Comparison of ENCODE assay signal across 1 cellular context in the genomic region with DNA sequence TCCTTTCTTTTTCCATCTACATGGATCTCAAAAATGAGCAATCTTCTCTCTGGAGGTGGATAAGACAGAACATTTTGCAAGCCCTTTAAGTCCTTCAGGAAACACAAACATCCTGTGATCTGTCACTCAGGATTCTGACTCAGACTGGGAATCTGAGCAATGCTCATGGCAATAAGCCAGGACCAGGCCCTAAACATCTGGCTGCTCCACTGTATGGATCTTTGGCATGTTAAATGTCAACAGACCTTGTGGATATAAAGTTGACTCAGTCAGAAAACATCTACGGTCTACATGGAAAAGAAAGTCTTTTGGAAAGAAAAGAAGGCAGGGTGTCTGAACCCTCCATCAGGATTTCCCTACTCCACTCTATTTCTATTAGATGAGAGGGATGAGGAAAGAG.
TF ChIP-seq lines count a peak whose summit lies in the region.

No MANE protein-coding gene starts in this region.

TF ChIP-seq in HepG2, 621 proteins besides CTCF, POLR2A, EP300 and RAD21 (continued from another document and continues in another):
- 0 out of 2 replicates have a peak, but pooled peaks have one; percentile 30 for TF ChIP-seq SPEN (CRISPR knock-in tag; IDR thresholded peaks at IDR 0.05; ENCODE audit: low read depth)
- TF ChIP-seq PPARG (CRISPR knock-in tag; conservative IDR thresholded peaks at IDR 0.05), result peak; percentile 79
- 0 out of 2 replicates have a peak, but pooled peaks have one; percentile 23 for TF ChIP-seq ZNF205 (CRISPR knock-in tag; IDR thresholded peaks at IDR 0.05)
- TF ChIP-seq DNMT3B (CRISPR knock-in tag; conservative IDR thresholded peaks at IDR 0.05), result peak; percentile 71; the same call in 1 of the 2 replicates
- peak; percentile 51; the same call in 1 of the 2 replicates for TF ChIP-seq SP5 (CRISPR knock-in tag; IDR thresholded peaks at IDR 0.05; ENCODE audit: borderline replicate concordance, low read depth)
- peak; percentile 62; the same call in 1 of the 2 replicates for TF ChIP-seq GFI1 (CRISPR knock-in tag; IDR thresholded peaks at IDR 0.05; ENCODE audit: borderline replicate concordance)
- peak; percentile 53 for TF ChIP-seq CREM (IDR thresholded peaks at IDR 0.05)
- TF ChIP-seq CREM (CRISPR knock-in tag; IDR thresholded peaks at IDR 0.05), result no peak
- peak; percentile 60; the same call in 1 of the 2 replicates for TF ChIP-seq DPF2 (CRISPR knock-in tag; IDR thresholded peaks at IDR 0.05; ENCODE audit: borderline replicate concordance, low read depth)
- TF ChIP-seq HDAC2 (CRISPR knock-in tag; IDR thresholded peaks at IDR 0.05), result peak; percentile 66; the same call in 1 of the 2 replicates
- TF ChIP-seq BCL6 (CRISPR knock-in tag; IDR thresholded peaks at IDR 0.05), result peak; percentile 97
- TF ChIP-seq, protein P1, sequence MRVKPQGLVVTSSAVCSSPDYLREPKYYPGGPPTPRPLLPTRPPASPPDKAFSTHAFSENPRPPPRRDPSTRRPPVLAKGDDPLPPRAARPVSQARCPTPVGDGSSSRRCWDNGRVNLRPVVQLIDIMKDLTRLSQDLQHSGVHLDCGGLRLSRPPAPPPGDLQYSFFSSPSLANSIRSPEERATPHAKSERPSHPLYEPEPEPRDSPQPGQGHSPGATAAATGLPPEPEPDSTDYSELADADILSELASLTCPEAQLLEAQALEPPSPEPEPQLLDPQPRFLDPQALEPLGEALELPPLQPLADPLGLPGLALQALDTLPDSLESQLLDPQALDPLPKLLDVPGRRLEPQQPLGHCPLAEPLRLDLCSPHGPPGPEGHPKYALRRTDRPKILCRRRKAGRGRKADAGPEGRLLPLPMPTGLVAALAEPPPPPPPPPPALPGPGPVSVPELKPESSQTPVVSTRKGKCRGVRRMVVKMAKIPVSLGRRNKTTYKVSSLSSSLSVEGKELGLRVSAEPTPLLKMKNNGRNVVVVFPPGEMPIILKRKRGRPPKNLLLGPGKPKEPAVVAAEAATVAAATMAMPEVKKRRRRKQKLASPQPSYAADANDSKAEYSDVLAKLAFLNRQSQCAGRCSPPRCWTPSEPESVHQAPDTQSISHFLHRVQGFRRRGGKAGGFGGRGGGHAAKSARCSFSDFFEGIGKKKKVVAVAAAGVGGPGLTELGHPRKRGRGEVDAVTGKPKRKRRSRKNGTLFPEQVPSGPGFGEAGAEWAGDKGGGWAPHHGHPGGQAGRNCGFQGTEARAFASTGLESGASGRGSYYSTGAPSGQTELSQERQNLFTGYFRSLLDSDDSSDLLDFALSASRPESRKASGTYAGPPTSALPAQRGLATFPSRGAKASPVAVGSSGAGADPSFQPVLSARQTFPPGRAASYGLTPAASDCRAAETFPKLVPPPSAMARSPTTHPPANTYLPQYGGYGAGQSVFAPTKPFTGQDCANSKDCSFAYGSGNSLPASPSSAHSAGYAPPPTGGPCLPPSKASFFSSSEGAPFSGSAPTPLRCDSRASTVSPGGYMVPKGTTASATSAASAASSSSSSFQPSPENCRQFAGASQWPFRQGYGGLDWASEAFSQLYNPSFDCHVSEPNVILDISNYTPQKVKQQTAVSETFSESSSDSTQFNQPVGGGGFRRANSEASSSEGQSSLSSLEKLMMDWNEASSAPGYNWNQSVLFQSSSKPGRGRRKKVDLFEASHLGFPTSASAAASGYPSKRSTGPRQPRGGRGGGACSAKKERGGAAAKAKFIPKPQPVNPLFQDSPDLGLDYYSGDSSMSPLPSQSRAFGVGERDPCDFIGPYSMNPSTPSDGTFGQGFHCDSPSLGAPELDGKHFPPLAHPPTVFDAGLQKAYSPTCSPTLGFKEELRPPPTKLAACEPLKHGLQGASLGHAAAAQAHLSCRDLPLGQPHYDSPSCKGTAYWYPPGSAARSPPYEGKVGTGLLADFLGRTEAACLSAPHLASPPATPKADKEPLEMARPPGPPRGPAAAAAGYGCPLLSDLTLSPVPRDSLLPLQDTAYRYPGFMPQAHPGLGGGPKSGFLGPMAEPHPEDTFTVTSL (CRISPR knock-in tag; IDR thresholded peaks at IDR 0.05; ENCODE audit: borderline replicate concordance), result peak; percentile 86; the same call in 1 of the 2 replicates
- TF ChIP-seq GATAD2A (CRISPR knock-in tag; IDR thresholded peaks at IDR 0.05), result peak; percentile 93
- no peak for TF ChIP-seq HNF4G (IDR thresholded peaks at IDR 0.05; ENCODE audit: borderline replicate concordance, low read depth, low read length)
- TF ChIP-seq HNF4G (CRISPR knock-in tag; IDR thresholded peaks at IDR 0.05; ENCODE audit: borderline replicate concordance, low read depth), result no peak
- no peak; the same call in 1 of the 2 replicates for TF ChIP-seq SOX13 (IDR thresholded peaks at IDR 0.05)
- TF ChIP-seq SOX13 (CRISPR knock-in tag; conservative IDR thresholded peaks at IDR 0.05 in 1 of 2, IDR thresholded peaks at IDR 0.05 in 1 of 2), result peak in 1 of 2 experiments; percentile 84; a peak in 1 of 4 replicates
- peak; percentile 82 for TF ChIP-seq SAP130 (CRISPR knock-in tag; IDR thresholded peaks at IDR 0.05; ENCODE audit: low read depth)
- no peak for TF ChIP-seq NFRKB (IDR thresholded peaks at IDR 0.05)
- peak; percentile 61; the same call in 1 of the 2 replicates for TF ChIP-seq CEBPG (CRISPR knock-in tag; IDR thresholded peaks at IDR 0.05)
- peak; percentile 34; the same call in 1 of the 2 replicates for TF ChIP-seq ISL2 (CRISPR knock-in tag; IDR thresholded peaks at IDR 0.05)
- TF ChIP-seq, protein P2, sequence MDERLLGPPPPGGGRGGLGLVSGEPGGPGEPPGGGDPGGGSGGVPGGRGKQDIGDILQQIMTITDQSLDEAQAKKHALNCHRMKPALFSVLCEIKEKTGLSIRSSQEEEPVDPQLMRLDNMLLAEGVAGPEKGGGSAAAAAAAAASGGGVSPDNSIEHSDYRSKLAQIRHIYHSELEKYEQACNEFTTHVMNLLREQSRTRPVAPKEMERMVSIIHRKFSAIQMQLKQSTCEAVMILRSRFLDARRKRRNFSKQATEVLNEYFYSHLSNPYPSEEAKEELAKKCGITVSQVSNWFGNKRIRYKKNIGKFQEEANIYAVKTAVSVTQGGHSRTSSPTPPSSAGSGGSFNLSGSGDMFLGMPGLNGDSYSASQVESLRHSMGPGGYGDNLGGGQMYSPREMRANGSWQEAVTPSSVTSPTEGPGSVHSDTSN (CRISPR knock-in tag; IDR thresholded peaks at IDR 0.05), result peak; percentile 85
- TF ChIP-seq, protein P3, sequence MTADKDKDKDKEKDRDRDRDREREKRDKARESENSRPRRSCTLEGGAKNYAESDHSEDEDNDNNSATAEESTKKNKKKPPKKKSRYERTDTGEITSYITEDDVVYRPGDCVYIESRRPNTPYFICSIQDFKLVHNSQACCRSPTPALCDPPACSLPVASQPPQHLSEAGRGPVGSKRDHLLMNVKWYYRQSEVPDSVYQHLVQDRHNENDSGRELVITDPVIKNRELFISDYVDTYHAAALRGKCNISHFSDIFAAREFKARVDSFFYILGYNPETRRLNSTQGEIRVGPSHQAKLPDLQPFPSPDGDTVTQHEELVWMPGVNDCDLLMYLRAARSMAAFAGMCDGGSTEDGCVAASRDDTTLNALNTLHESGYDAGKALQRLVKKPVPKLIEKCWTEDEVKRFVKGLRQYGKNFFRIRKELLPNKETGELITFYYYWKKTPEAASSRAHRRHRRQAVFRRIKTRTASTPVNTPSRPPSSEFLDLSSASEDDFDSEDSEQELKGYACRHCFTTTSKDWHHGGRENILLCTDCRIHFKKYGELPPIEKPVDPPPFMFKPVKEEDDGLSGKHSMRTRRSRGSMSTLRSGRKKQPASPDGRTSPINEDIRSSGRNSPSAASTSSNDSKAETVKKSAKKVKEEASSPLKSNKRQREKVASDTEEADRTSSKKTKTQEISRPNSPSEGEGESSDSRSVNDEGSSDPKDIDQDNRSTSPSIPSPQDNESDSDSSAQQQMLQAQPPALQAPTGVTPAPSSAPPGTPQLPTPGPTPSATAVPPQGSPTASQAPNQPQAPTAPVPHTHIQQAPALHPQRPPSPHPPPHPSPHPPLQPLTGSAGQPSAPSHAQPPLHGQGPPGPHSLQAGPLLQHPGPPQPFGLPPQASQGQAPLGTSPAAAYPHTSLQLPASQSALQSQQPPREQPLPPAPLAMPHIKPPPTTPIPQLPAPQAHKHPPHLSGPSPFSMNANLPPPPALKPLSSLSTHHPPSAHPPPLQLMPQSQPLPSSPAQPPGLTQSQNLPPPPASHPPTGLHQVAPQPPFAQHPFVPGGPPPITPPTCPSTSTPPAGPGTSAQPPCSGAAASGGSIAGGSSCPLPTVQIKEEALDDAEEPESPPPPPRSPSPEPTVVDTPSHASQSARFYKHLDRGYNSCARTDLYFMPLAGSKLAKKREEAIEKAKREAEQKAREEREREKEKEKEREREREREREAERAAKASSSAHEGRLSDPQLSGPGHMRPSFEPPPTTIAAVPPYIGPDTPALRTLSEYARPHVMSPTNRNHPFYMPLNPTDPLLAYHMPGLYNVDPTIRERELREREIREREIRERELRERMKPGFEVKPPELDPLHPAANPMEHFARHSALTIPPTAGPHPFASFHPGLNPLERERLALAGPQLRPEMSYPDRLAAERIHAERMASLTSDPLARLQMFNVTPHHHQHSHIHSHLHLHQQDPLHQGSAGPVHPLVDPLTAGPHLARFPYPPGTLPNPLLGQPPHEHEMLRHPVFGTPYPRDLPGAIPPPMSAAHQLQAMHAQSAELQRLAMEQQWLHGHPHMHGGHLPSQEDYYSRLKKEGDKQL (CRISPR knock-in tag; IDR thresholded peaks at IDR 0.05; ENCODE audit: low read depth), result peak; percentile 58; the same call in 1 of the 2 replicates
- peak; percentile 42; the same call in 1 of the 2 replicates for TF ChIP-seq ZBTB3 (CRISPR knock-in tag; IDR thresholded peaks at IDR 0.05; ENCODE audit: borderline replicate concordance, low read depth)
- peak; percentile 67 for TF ChIP-seq THAP11 (CRISPR knock-in tag; IDR thresholded peaks at IDR 0.05)
- TF ChIP-seq POGZ (CRISPR knock-in tag; IDR thresholded peaks at IDR 0.05), result 0 out of 2 replicates have a peak, but pooled peaks have one; percentile 42
- peak; percentile 68 for TF ChIP-seq HDAC1 (CRISPR knock-in tag; IDR thresholded peaks at IDR 0.05)
- TF ChIP-seq REL (CRISPR knock-in tag; conservative IDR thresholded peaks at IDR 0.05), result no peak
- no peak for TF ChIP-seq SOX6 (IDR thresholded peaks at IDR 0.05)
- TF ChIP-seq SOX6 (CRISPR knock-in tag; IDR thresholded peaks at IDR 0.05), result peak; percentile 81
- TF ChIP-seq MBD4 (IDR thresholded peaks at IDR 0.05; ENCODE audit: borderline replicate concordance, low read length), result 0 out of 2 replicates have a peak, but pooled peaks have one; percentile 36
- TF ChIP-seq, protein P4, sequence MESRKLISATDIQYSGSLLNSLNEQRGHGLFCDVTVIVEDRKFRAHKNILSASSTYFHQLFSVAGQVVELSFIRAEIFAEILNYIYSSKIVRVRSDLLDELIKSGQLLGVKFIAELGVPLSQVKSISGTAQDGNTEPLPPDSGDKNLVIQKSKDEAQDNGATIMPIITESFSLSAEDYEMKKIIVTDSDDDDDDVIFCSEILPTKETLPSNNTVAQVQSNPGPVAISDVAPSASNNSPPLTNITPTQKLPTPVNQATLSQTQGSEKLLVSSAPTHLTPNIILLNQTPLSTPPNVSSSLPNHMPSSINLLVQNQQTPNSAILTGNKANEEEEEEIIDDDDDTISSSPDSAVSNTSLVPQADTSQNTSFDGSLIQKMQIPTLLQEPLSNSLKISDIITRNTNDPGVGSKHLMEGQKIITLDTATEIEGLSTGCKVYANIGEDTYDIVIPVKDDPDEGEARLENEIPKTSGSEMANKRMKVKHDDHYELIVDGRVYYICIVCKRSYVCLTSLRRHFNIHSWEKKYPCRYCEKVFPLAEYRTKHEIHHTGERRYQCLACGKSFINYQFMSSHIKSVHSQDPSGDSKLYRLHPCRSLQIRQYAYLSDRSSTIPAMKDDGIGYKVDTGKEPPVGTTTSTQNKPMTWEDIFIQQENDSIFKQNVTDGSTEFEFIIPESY (CRISPR knock-in tag; IDR thresholded peaks at IDR 0.05), result peak; percentile 42
- TF ChIP-seq, protein P5, sequence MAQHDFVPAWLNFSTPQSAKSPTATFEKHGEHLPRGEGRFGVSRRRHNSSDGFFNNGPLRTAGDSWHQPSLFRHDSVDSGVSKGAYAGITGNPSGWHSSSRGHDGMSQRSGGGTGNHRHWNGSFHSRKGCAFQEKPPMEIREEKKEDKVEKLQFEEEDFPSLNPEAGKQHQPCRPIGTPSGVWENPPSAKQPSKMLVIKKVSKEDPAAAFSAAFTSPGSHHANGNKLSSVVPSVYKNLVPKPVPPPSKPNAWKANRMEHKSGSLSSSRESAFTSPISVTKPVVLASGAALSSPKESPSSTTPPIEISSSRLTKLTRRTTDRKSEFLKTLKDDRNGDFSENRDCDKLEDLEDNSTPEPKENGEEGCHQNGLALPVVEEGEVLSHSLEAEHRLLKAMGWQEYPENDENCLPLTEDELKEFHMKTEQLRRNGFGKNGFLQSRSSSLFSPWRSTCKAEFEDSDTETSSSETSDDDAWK (CRISPR knock-in tag; IDR thresholded peaks at IDR 0.05), result no peak
- TF ChIP-seq, protein P6, sequence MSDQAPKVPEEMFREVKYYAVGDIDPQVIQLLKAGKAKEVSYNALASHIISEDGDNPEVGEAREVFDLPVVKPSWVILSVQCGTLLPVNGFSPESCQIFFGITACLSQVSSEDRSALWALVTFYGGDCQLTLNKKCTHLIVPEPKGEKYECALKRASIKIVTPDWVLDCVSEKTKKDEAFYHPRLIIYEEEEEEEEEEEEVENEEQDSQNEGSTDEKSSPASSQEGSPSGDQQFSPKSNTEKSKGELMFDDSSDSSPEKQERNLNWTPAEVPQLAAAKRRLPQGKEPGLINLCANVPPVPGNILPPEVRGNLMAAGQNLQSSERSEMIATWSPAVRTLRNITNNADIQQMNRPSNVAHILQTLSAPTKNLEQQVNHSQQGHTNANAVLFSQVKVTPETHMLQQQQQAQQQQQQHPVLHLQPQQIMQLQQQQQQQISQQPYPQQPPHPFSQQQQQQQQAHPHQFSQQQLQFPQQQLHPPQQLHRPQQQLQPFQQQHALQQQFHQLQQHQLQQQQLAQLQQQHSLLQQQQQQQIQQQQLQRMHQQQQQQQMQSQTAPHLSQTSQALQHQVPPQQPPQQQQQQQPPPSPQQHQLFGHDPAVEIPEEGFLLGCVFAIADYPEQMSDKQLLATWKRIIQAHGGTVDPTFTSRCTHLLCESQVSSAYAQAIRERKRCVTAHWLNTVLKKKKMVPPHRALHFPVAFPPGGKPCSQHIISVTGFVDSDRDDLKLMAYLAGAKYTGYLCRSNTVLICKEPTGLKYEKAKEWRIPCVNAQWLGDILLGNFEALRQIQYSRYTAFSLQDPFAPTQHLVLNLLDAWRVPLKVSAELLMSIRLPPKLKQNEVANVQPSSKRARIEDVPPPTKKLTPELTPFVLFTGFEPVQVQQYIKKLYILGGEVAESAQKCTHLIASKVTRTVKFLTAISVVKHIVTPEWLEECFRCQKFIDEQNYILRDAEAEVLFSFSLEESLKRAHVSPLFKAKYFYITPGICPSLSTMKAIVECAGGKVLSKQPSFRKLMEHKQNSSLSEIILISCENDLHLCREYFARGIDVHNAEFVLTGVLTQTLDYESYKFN (CRISPR knock-in tag; conservative IDR thresholded peaks at IDR 0.05), result peak; percentile 78
- peak; percentile 61; the same call in 1 of the 2 replicates for TF ChIP-seq ZFP1 (CRISPR knock-in tag; IDR thresholded peaks at IDR 0.05)
- no peak for TF ChIP-seq SUZ12 (IDR thresholded peaks at IDR 0.05; ENCODE audit: low read depth, low read length)
- TF ChIP-seq, protein P7, sequence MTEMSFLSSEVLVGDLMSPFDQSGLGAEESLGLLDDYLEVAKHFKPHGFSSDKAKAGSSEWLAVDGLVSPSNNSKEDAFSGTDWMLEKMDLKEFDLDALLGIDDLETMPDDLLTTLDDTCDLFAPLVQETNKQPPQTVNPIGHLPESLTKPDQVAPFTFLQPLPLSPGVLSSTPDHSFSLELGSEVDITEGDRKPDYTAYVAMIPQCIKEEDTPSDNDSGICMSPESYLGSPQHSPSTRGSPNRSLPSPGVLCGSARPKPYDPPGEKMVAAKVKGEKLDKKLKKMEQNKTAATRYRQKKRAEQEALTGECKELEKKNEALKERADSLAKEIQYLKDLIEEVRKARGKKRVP (CRISPR knock-in tag; IDR thresholded peaks at IDR 0.05), result peak in 1 of 2 experiments; percentile 46; a peak in 2 of 4 replicates
